In the genomic region with DNA sequence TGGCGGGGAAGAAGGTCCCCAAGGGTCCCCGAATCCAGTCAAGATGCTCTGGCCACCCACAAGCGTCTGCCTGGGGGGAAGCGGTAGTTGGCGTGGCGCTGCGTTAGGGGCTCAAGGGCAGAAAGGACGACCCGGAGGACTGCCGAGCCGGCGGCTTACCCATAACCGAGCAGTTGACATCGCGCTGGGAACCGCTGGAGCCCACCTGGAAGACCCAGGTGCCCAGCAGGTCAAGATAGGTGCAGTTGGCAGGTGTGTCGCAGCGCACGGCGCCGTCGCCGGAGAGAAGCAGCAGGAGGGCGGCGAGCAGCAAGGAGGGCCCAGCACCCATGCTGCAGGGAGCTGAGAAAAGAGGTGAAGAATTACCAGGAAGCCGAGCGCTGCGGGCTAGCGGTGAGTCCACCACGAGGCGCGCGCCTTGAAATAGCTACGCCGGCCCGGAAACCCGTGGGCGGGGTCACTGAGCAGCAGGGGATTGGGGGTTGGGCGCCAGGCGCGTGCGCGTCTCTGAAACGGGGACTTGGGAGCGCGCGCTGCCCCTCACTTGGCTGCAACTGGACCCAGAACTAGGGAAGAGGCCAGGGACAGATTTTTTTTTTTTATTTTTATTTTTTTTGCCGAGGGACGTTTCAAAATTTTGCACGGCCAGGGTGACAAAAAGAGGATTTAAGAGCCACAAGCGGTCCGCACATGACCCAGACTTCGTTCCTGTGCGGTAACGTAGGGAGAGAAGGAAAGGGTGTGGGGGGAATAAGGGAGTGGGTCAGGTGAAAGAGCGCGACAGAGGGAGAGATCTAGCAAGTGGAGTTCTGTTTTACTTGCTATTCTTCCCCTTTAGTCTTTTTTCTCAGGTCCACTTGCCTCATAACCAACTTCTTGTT, we compare ENCODE assay signal across 8 cellular contexts. TPM values are rescaled to one million over a fixed set of nuclear protein-coding genes. Genes with fewer than 3 reads are reported as not detected.
DNase-seq lines count a peak whose midpoint lies in the region; ATAC-seq, FAIRE-seq and TF ChIP-seq lines count a peak whose summit lies in the region.

Gene CTSC (minus strand): TSS at position 395 of the 881 bp plus-strand sequence. CDS start 64 bp downstream, at position 331.

- peak in 2 of 9 donors; percentile 11 to 23 for TF ChIP-seq CTCF in heart right ventricle (IDR thresholded peaks at IDR 0.05)
- peak in 1 of 4 experiments; percentile 18 for TF ChIP-seq CTCF in prostate gland (IDR thresholded peaks at IDR 0.05)

- H3K4me3 Mint-ChIP-seq in activated naive CD8-positive, alpha-beta T cell treated with anti-CD3 and anti-CD28 coated beads, Interleukin-2, amount 50 U/mL, for 24 hours = peak within 1 kb of the TSS; percentile 87

- H3K36me3 ChIP-seq in heart right ventricle = peaks cover 0 to 27% (median 0%) of the 10 kb centered on the region in 9 donors
- no peaks in the 10 kb centered on the region for H3K36me3 ChIP-seq in prostate gland

- H3K4me3 ChIP-seq in heart right ventricle (peak within 1 kb of the TSS; percentile 18 to 87 (median 66)), prostate gland (peak within 1 kb of the TSS; percentile 49 to 51)

- WGBS in heart right ventricle, 2 donors = 1% methylated on average over 57 of the region's 57 CpGs
- 2% methylated on average over 51 of the region's 57 CpGs for WGBS in prostate gland

- peak within 1 kb of the TSS in 8 of 10 donors; percentile 63 to 92 (median 76) for H3K27ac ChIP-seq in heart right ventricle
- peak within 1 kb of the TSS; percentile 59 to 60 for H3K27ac ChIP-seq in prostate gland

- no peaks in the 10 kb centered on the region for H3K27me3 Mint-ChIP-seq in activated naive CD8-positive, alpha-beta T cell treated with anti-CD3 and anti-CD28 coated beads, Interleukin-2, amount 50 U/mL, for 24 hours

- DNase-seq in GM12891 (ENCODE audit: insufficient read length, low spot score) (peak; percentile 77), NCI-H1092 treated with DMSO at 0.1 percent for 48 hours (lab: John Stamatoyannopoulos, UW) (peak; percentile 88), SW480 (ENCODE audit: low spot score) (peak; percentile 94), heart right ventricle (peak; percentile 92 to 93), prostate gland (ENCODE audit: low spot score) (peak; percentile 83), ureter (ENCODE audit: low spot score) (peak; percentile 94)
- peak; percentile 97 for DNase-seq in activated naive CD8-positive, alpha-beta T cell treated with anti-CD3 and anti-CD28 coated beads, Interleukin-2, amount 50 U/mL, for 24 hours

- H3K27ac Mint-ChIP-seq in activated naive CD8-positive, alpha-beta T cell treated with anti-CD3 and anti-CD28 coated beads, Interleukin-2, amount 50 U/mL, for 24 hours = peak within 1 kb of the TSS; percentile 89

- peak; percentile 94 for FAIRE-seq in GM12891 (lab: Jason Lieb, UNC)

- peaks cover 31% of the 10 kb centered on the region for H3K36me3 Mint-ChIP-seq in activated naive CD8-positive, alpha-beta T cell treated with anti-CD3 and anti-CD28 coated beads, Interleukin-2, amount 50 U/mL, for 24 hours (ENCODE audit: low read depth)

- ATAC-seq in HG02623 (IDR thresholded peaks at IDR 0.05; ENCODE audit: unreplicated experiment) (peak; percentile 90), heart right ventricle (peak; percentile 97 to 99 (median 98))
- peak; percentile 74 for ATAC-seq in activated naive CD8-positive, alpha-beta T cell treated with anti-CD3 and anti-CD28 coated beads, Interleukin-2, amount 50 U/mL, for 24 hours

- no peaks in the 10 kb centered on the region for H3K9me3 Mint-ChIP-seq in activated naive CD8-positive, alpha-beta T cell treated with anti-CD3 and anti-CD28 coated beads, Interleukin-2, amount 50 U/mL, for 24 hours

- TF ChIP-seq POLR2A in GM12891 (IDR thresholded peaks at IDR 0.05; ENCODE audit: low read depth, low read length) = peak; percentile 97
- peak; percentile 59 for TF ChIP-seq POLR2A in prostate gland (IDR thresholded peaks at IDR 0.05)

- H3K4me1 ChIP-seq in heart right ventricle (peaks cover 0 to 57% (median 5%) of the 10 kb centered on the region in 9 donors), prostate gland (replicated peaks) (no peaks in the 10 kb centered on the region)

- H3K4me1 Mint-ChIP-seq in activated naive CD8-positive, alpha-beta T cell treated with anti-CD3 and anti-CD28 coated beads, Interleukin-2, amount 50 U/mL, for 24 hours = peaks cover 56% of the 10 kb centered on the region

- no peaks in the 10 kb centered on the region for H3K9me3 ChIP-seq in heart right ventricle
- H3K9me3 ChIP-seq in prostate gland = no peaks in the 10 kb centered on the region

- H3K27me3 ChIP-seq in heart right ventricle = no peaks in the 10 kb centered on the region
- no peaks in the 10 kb centered on the region for H3K27me3 ChIP-seq in prostate gland (replicated peaks; ENCODE audit: insufficient read depth)

- intact Hi-C loops in heart right ventricle (cut with DNase I) (loop anchor here in 3 of 10 donors (2.0 to 5.0 kb wide), 3 partner anchors 65 to 85 kb away; no protein-coding TSS in a partner anchor), prostate gland (cut with DNase I) (no loop called here)

TF ChIP-seq in GM12891, 5 proteins besides CTCF, POLR2A, EP300 and RAD21:
- TF ChIP-seq PAX5 (IDR thresholded peaks at IDR 0.05; ENCODE audit: insufficient read depth, low read length, severe bottlenecking) = peak; percentile 13
- TF ChIP-seq POLR2AphosphoS5 (IDR thresholded peaks at IDR 0.05; ENCODE audit: low read depth, low read length) = peak; percentile 98
- no peak for TF ChIP-seq SPI1 (IDR thresholded peaks at IDR 0.05; ENCODE audit: low read depth, low read length)
- TF ChIP-seq POU2F2 (IDR thresholded peaks at IDR 0.05; ENCODE audit: low read depth, low read length) = peak; percentile 81
- peak; percentile 91 for TF ChIP-seq TAF1 (IDR thresholded peaks at IDR 0.05; ENCODE audit: low read depth, low read length)

RNA-seq across cellular contexts. Expression of gene CTSC, which starts in this region (rescaled TPM):
- 254 TPM for polyA plus RNA-seq in GM12891 (2012; ENCODE audit: low read depth, missing spikeins)
- 100 to 1,000 TPM in 1 of 10 donors, 10 to 100 TPM in 7, 1 to 10 TPM in 2; 6.3 to 161 (median 12.4) TPM for total RNA-seq in heart right ventricle
- polyA plus RNA-seq in heart right ventricle = 10 to 100 TPM; 16.6 to 90.4 TPM
- total RNA-seq in prostate gland = 10 to 100 TPM; 19.4 to 65.5 TPM
- total RNA-seq in ureter = 122 TPM

Comparison
In these comparisons a context has a peak if more than half of its experiments do, and no peak if none do; other contexts are left out.
1. Peak in every context shown above with its lines: DNase-seq, ATAC-seq, H3K4me3 ChIP-seq and H3K27ac ChIP-seq.